ENCODE assay signal across 1 cellular context in genomic region chr7:1544896-1545416, GRCh38.
TF ChIP-seq lines count a peak whose summit lies in the region.

No MANE protein-coding gene starts in this region.

TF ChIP-seq in SK-N-SH treated with all-trans-retinoic acid at 6 μM for 48 hours, 23 proteins besides CTCF, POLR2A, EP300 and RAD21 (continued from another document):
- TF ChIP-seq CSRNP3 (CRISPR knock-in tag; IDR thresholded peaks at IDR 0.05), result no peak
- TF ChIP-seq BACH2 (CRISPR knock-in tag; IDR thresholded peaks at IDR 0.05; ENCODE audit: borderline replicate concordance), result no peak
- TF ChIP-seq PATZ1 (CRISPR knock-in tag; IDR thresholded peaks at IDR 0.05; ENCODE audit: borderline replicate concordance), result no peak
